ENCODE assay signal across 8 cellular contexts in genomic region chr19:36136975-36137686, GRCh38. TPM values are rescaled to one million over a fixed set of nuclear protein-coding genes. Genes with fewer than 3 reads are reported as not detected.
DNase-seq lines count a peak whose midpoint lies in the region; ATAC-seq and TF ChIP-seq lines count a peak whose summit lies in the region.

No MANE protein-coding gene starts in this region.

- H3K9me3 ChIP-seq in mucosa of descending colon = no peaks in the 10 kb centered on the region

- CTCF ChIA-PET in WTC11 (lab: Charles Lee) = interaction anchor here (2.4 kb wide), 1 partner anchor 9 kb away, joined by 22 read pairs; no protein-coding TSS in a partner anchor

- H3K4me1 Mint-ChIP-seq in WTC11 = peaks cover 14% of the 10 kb centered on the region

- DNase-seq in DMS153 treated with DMSO at 0.1 percent for 48 hours (lab: John Stamatoyannopoulos, UW; ENCODE audit: unreplicated experiment) (peak; percentile 64), NCI-H2029 (lab: John Stamatoyannopoulos, UW) (peak; percentile 82), cardiac fibroblast (ENCODE audit: low read depth in 2 of 2) (peak; percentile 50 to 73), mucosa of descending colon (peak in 2 of 3 donors; percentile 73), NCI-H2107 (lab: John Stamatoyannopoulos, UW) (no peak), WTC11 (ENCODE audit: low spot score) (no peak)

- H3K27ac Mint-ChIP-seq in WTC11 = no peak overlapping the region

- peaks cover 8% of the 10 kb centered on the region for H3K27me3 Mint-ChIP-seq in WTC11 (ENCODE audit: low read depth)

- H3K36me3 Mint-ChIP-seq in WTC11 = peaks cover 7% of the 10 kb centered on the region

- H3K4me3 ChIP-seq in cardiac fibroblast (replicated peaks in 1 of 2; ENCODE audit: low read depth in 2 of 2, low read length in 2 of 2) (no peak overlapping the region), mucosa of descending colon (no peak overlapping the region)

- peaks cover 12% of the 10 kb centered on the region for H3K4me1 ChIP-seq in mucosa of descending colon (ENCODE audit: low read depth)

- TF ChIP-seq CTCF in cardiac fibroblast (IDR thresholded peaks at IDR 0.05; ENCODE audit: low read depth, low read length) (no peak), mucosa of descending colon (IDR thresholded peaks at IDR 0.05) (no peak), WTC11 (IDR thresholded peaks at IDR 0.05) (no peak)

- no peaks in the 10 kb centered on the region for H3K9me3 Mint-ChIP-seq in WTC11

- no peaks in the 10 kb centered on the region for H3K36me3 ChIP-seq in mucosa of descending colon (ENCODE audit: low read depth)

- POLR2A ChIA-PET in WTC11 (lab: Charles Lee) = interaction anchor here (1.6 kb wide), 1 partner anchor 9 kb away, joined by 3 read pairs; no protein-coding TSS in a partner anchor

- peak; percentile 47 for ATAC-seq in mucosa of descending colon
- ATAC-seq in GM18505 (IDR thresholded peaks at IDR 0.05; ENCODE audit: unreplicated experiment) = no peak
- no peak for ATAC-seq in GM21360 (IDR thresholded peaks at IDR 0.05; ENCODE audit: unreplicated experiment)
- no peak for ATAC-seq in WTC11

- intact Hi-C loops in mucosa of descending colon (cut with DNase I, micrococcal nuclease) = no loop called here

- TF ChIP-seq POLR2A in GM18505 (IDR thresholded peaks at IDR 0.05; ENCODE audit: borderline replicate concordance, extremely low read depth, insufficient read depth, insufficient read length) = no peak

- H3K4me3 Mint-ChIP-seq in WTC11 = no peak overlapping the region

TF ChIP-seq in WTC11, 78 proteins besides CTCF, POLR2A, EP300 and RAD21:
- TF ChIP-seq PRRX2 (CRISPR knock-in tag; IDR thresholded peaks at IDR 0.05) (no peak), HMGA2 (CRISPR knock-in tag; IDR thresholded peaks at IDR 0.05) (no peak), NR2C2 (CRISPR knock-in tag; IDR thresholded peaks at IDR 0.05) (no peak), ZNF423 (CRISPR knock-in tag; IDR thresholded peaks at IDR 0.05) (no peak), NFATC4 (CRISPR knock-in tag; IDR thresholded peaks at IDR 0.05) (no peak), PRDM15 (CRISPR knock-in tag; IDR thresholded peaks at IDR 0.05) (no peak), ZNF671 (CRISPR knock-in tag; IDR thresholded peaks at IDR 0.05) (no peak), ZNF416 (CRISPR knock-in tag; IDR thresholded peaks at IDR 0.05) (no peak), NFYB (CRISPR knock-in tag; conservative IDR thresholded peaks at IDR 0.05; ENCODE audit: low read depth) (no peak), SMAD4 (CRISPR knock-in tag; IDR thresholded peaks at IDR 0.05) (no peak), E2F1 (CRISPR knock-in tag; IDR thresholded peaks at IDR 0.05) (no peak), CREB1 (CRISPR knock-in tag; IDR thresholded peaks at IDR 0.05) (no peak), IRF2 (CRISPR knock-in tag; IDR thresholded peaks at IDR 0.05; ENCODE audit: borderline replicate concordance, low read depth) (no peak), GABPB1 (CRISPR knock-in tag; IDR thresholded peaks at IDR 0.05) (no peak), AR (CRISPR knock-in tag; IDR thresholded peaks at IDR 0.05) (no peak), ZNF317 (CRISPR knock-in tag; IDR thresholded peaks at IDR 0.05; ENCODE audit: borderline replicate concordance, low read depth) (no peak), EMX1 (CRISPR knock-in tag; IDR thresholded peaks at IDR 0.05) (no peak), CDX4 (CRISPR knock-in tag; IDR thresholded peaks at IDR 0.05; ENCODE audit: borderline replicate concordance) (no peak), ATF2 (CRISPR knock-in tag; IDR thresholded peaks at IDR 0.05; ENCODE audit: borderline replicate concordance, low read depth) (no peak)

RNA-seq across cellular contexts. Expression of gene CAPNS1, which starts 2.7 kb away (rescaled TPM):
- total RNA-seq in mucosa of descending colon (100 to 1,000 TPM; 501 to 878 (median 756) TPM), WTC11 (2021) (332 to 358 TPM (median 344 TPM) in 3 replicates)

RNA-seq across cellular contexts. Expression of gene COX7A1, which starts 15.1 kb away (rescaled TPM):
- total RNA-seq in mucosa of descending colon (100 to 1,000 TPM in 1 of 3 donors, 10 to 100 TPM in 1, 1 to 10 TPM in 1; 6.0 to 115 (median 11.3) TPM), WTC11 (2021) (0.64 to 1.0 TPM (median 0.70 TPM) in 3 replicates)

RNA-seq across cellular contexts. Expression of gene TBCB, which starts 21.9 kb away (rescaled TPM):
- 100 to 1,000 TPM in 1 of 3 donors, 10 to 100 TPM in 2; 81.9 to 106 (median 90.8) TPM for total RNA-seq in mucosa of descending colon
- 170 to 187 TPM (median 182 TPM) in 3 replicates for total RNA-seq in WTC11 (2021)

RNA-seq across cellular contexts. Expression of gene POLR2I, which starts 22.5 kb away (rescaled TPM):
- total RNA-seq in mucosa of descending colon (10 to 100 TPM; 42.7 to 66.4 (median 47.4) TPM), WTC11 (2021) (161 to 177 TPM (median 165 TPM) in 3 replicates)

RNA-seq across cellular contexts. Expression of gene OVOL3, which starts 26.2 kb away (rescaled TPM):
- not detected for total RNA-seq in mucosa of descending colon
- total RNA-seq in WTC11 (2021) = not detected in 3 replicates

Comparison
In these comparisons a context has a peak if more than half of its experiments do, and no peak if none do; other contexts are left out.
1. DNase-seq: peak in DMS153 treated with DMSO at 0.1 percent for 48 hours (single experiment), NCI-H2029 (single experiment), cardiac fibroblast (2 of 2) and mucosa of descending colon (2 of 3); none in NCI-H2107 (single experiment) and WTC11 (single experiment).